17 cellular contexts compared by ENCODE assay signal in the genomic region with DNA sequence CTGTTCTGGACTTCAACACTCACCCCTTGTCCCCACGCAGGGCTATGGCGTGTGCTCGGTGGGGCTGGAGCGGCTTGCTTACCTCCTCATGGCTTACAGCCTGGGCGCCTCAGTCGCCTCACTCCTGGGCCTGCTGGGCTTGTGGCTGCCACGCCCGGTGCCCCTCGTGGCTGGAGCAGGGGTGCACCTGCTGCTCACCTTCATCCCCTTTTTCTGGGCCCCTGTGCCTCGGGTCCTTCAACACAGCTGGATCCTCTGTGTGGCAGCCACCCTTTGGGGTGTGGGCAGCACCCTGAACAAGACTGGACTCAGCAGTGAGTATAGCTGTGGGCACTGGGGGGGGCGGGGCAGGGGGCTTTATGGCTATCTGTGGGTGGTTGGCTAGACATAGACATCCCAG. TPM values are rescaled to one million over a fixed set of nuclear protein-coding genes. Genes with fewer than 3 reads are reported as not detected.
"Had no signal": no experiment of that assay in that cellular context is flagged by ENCODE, and none has a peak within 500 bp of the region (broad histone marks: within the 10 kb centered on the region; RNA-seq: fewer than 3 reads in every experiment).

No MANE protein-coding gene starts in this region.

RNA-seq across cellular contexts. Expression of gene KRTAP5-11, which starts 20.5 kb away (rescaled TPM):
- total RNA-seq: activated B cell treated with CpG ODN at 0.5 μM for 24 hours; activated CD4-positive, alpha-beta memory T cell treated with anti-CD3 and anti-CD28 coated beads for 36 hours; activated CD4-positive, alpha-beta T cell treated with anti-CD3 and anti-CD28 coated beads, Interleukin-2, amount 10 ng/mL, durations not matched to agents 24 days and 14 days; activated CD8-positive, alpha-beta memory T cell treated with anti-CD3 and anti-CD28 coated beads for 36 hours; activated CD8-positive, alpha-beta T cell treated with anti-CD3 and anti-CD28 coated beads for 36 hours; activated naive CD4-positive, alpha-beta T cell treated with anti-CD3 and anti-CD28 coated beads for 36 hours; activated naive CD4-positive, alpha-beta T cell treated with anti-CD3 and anti-CD28 coated beads, Interleukin-2, amount 50 U/mL, for 72 hours; activated naive CD8-positive, alpha-beta T cell treated with anti-CD3 and anti-CD28 coated beads for 36 hours; activated T-cell treated with anti-CD3 and anti-CD28 coated beads, Interleukin-2, amount 50 U/mL, for 4 hours; activated T-cell treated with anti-CD3 and anti-CD28 coated beads, Interleukin-2, amount 50 U/mL, for 72 hours; activated T-helper 1 cell treated with anti-CD3 and anti-CD28 coated beads, Interleukin-12 subunit alpha, Interleukin-12 subunit beta, Interleukin-2, Interleukin-4 antibody, amounts not matched to agents 30 ng/mL and 10 ng/mL and 1 ng/mL, durations not matched to agents 14 hours and 24 hours and 36 hours; activated T-helper 17 cell treated with anti-CD3 and anti-CD28 coated beads, Interleukin-2, amount 50 U/mL, for 72 hours; adrenal gland; aorta; astrocyte; body of pancreas; breast epithelium had no signal
- polyA plus RNA-seq: adrenal gland, aorta had no signal

RNA-seq across cellular contexts. Expression of gene KRTAP5-10, which starts 37.9 kb away (rescaled TPM):
- total RNA-seq: activated CD4-positive, alpha-beta memory T cell treated with anti-CD3 and anti-CD28 coated beads for 36 hours; activated CD4-positive, alpha-beta T cell treated with anti-CD3 and anti-CD28 coated beads, Interleukin-2, amount 10 ng/mL, durations not matched to agents 24 days and 14 days; activated CD8-positive, alpha-beta memory T cell treated with anti-CD3 and anti-CD28 coated beads for 36 hours; activated CD8-positive, alpha-beta T cell treated with anti-CD3 and anti-CD28 coated beads for 36 hours; activated naive CD4-positive, alpha-beta T cell treated with anti-CD3 and anti-CD28 coated beads for 36 hours; activated naive CD4-positive, alpha-beta T cell treated with anti-CD3 and anti-CD28 coated beads, Interleukin-2, amount 50 U/mL, for 72 hours; activated naive CD8-positive, alpha-beta T cell treated with anti-CD3 and anti-CD28 coated beads for 36 hours; activated T-cell treated with anti-CD3 and anti-CD28 coated beads, Interleukin-2, amount 50 U/mL, for 4 hours; activated T-cell treated with anti-CD3 and anti-CD28 coated beads, Interleukin-2, amount 50 U/mL, for 72 hours; activated T-helper 1 cell treated with anti-CD3 and anti-CD28 coated beads, Interleukin-12 subunit alpha, Interleukin-12 subunit beta, Interleukin-2, Interleukin-4 antibody, amounts not matched to agents 30 ng/mL and 10 ng/mL and 1 ng/mL, durations not matched to agents 14 hours and 24 hours and 36 hours; activated T-helper 17 cell treated with anti-CD3 and anti-CD28 coated beads, Interleukin-2, amount 50 U/mL, for 72 hours; adrenal gland; aorta; astrocyte; body of pancreas; breast epithelium had no signal

RNA-seq across cellular contexts. Expression of gene KRTAP5-9, which starts 55.0 kb away (rescaled TPM):
- total RNA-seq: activated CD4-positive, alpha-beta T cell treated with anti-CD3 and anti-CD28 coated beads, Interleukin-2, amount 10 ng/mL, durations not matched to agents 24 days and 14 days; activated CD8-positive, alpha-beta memory T cell treated with anti-CD3 and anti-CD28 coated beads for 36 hours; activated CD8-positive, alpha-beta T cell treated with anti-CD3 and anti-CD28 coated beads for 36 hours; activated naive CD4-positive, alpha-beta T cell treated with anti-CD3 and anti-CD28 coated beads for 36 hours; activated naive CD4-positive, alpha-beta T cell treated with anti-CD3 and anti-CD28 coated beads, Interleukin-2, amount 50 U/mL, for 72 hours; activated naive CD8-positive, alpha-beta T cell treated with anti-CD3 and anti-CD28 coated beads for 36 hours; activated T-cell treated with anti-CD3 and anti-CD28 coated beads, Interleukin-2, amount 50 U/mL, for 4 hours; activated T-helper 1 cell treated with anti-CD3 and anti-CD28 coated beads, Interleukin-12 subunit alpha, Interleukin-12 subunit beta, Interleukin-2, Interleukin-4 antibody, amounts not matched to agents 30 ng/mL and 10 ng/mL and 1 ng/mL, durations not matched to agents 14 hours and 24 hours and 36 hours; astrocyte had no signal
